7 cellular contexts compared by ENCODE assay signal in genomic region chr9:127154390-127155191, GRCh38. TPM values are rescaled to one million over a fixed set of nuclear protein-coding genes. Genes with fewer than 3 reads are reported as not detected.
DNase-seq lines count a peak whose midpoint lies in the region; ATAC-seq and TF ChIP-seq lines count a peak whose summit lies in the region.

No MANE protein-coding gene starts in this region.

- H2AFZ ChIP-seq in MM.1S (ENCODE audit: low read length) (no peak overlapping the region), smooth muscle cell (ENCODE audit: low read depth) (no peak overlapping the region)

- no peak for TF ChIP-seq POLR2A in prostate gland (IDR thresholded peaks at IDR 0.05)

- H3K4me3 ChIP-seq in MM.1S (ENCODE audit: low read length) (0 out of 2 replicates have a peak overlapping the region, but pooled peaks have one; percentile 9), endocrine pancreas (ENCODE audit: control insufficient read depth, insufficient read depth, low read length) (peak overlapping the region; percentile 3), prostate gland (no peak overlapping the region), smooth muscle cell (no peak overlapping the region)

- H4K20me1 ChIP-seq in MM.1S (ENCODE audit: insufficient read depth, low read length) (no peaks in the 10 kb centered on the region), smooth muscle cell (ENCODE audit: low read depth) (no peaks in the 10 kb centered on the region)

- intact Hi-C loops in prostate gland (cut with DNase I) = no loop called here

- 29% methylated on average over 13 of the region's 13 CpGs for WGBS in prostate gland
- 83% methylated on average over 13 of the region's 13 CpGs for WGBS in smooth muscle cell (ENCODE audit: low lambda C conversion rate)

- H3K4me2 ChIP-seq in MM.1S (ENCODE audit: low read depth, low read length) (peak overlapping the region; percentile 62; the same call in 1 of the 2 replicates), smooth muscle cell (no peak overlapping the region)

- ATAC-seq in GM18511 (IDR thresholded peaks at IDR 0.05; ENCODE audit: unreplicated experiment) (peak; percentile 71), HG03097 (IDR thresholded peaks at IDR 0.05; ENCODE audit: low FRiP score, unreplicated experiment) (no peak)

- H3K36me3 ChIP-seq in MM.1S (replicated peaks; ENCODE audit: insufficient read depth, low read length) (no peaks in the 10 kb centered on the region), endocrine pancreas (ENCODE audit: control insufficient read depth, insufficient read depth, low read length) (no peaks in the 10 kb centered on the region), prostate gland (no peaks in the 10 kb centered on the region), smooth muscle cell (ENCODE audit: low read depth) (no peaks in the 10 kb centered on the region)

- no peak for TF ChIP-seq CTCF in MM.1S (IDR thresholded peaks at IDR 0.05; ENCODE audit: low read length)
- TF ChIP-seq CTCF in prostate gland (IDR thresholded peaks at IDR 0.05) = no peak
- no peak for TF ChIP-seq CTCF in smooth muscle cell (IDR thresholded peaks at IDR 0.05; ENCODE audit: borderline replicate concordance, insufficient read depth, poor library complexity, severe bottlenecking)

- no peaks in the 10 kb centered on the region for H3K9me2 ChIP-seq in MM.1S (replicated peaks; ENCODE audit: insufficient read depth, low read length)

- H3K79me2 ChIP-seq in MM.1S (ENCODE audit: low read length) (no peaks in the 10 kb centered on the region), smooth muscle cell (ENCODE audit: low read depth) (no peaks in the 10 kb centered on the region)

- no peaks in the 10 kb centered on the region for H3K9me3 ChIP-seq in MM.1S (replicated peaks; ENCODE audit: insufficient read depth, low read length)
- no peaks in the 10 kb centered on the region for H3K9me3 ChIP-seq in endocrine pancreas (ENCODE audit: control insufficient read depth, low read length)
- no peaks in the 10 kb centered on the region for H3K9me3 ChIP-seq in prostate gland
- no peaks in the 10 kb centered on the region for H3K9me3 ChIP-seq in smooth muscle cell (replicated peaks; ENCODE audit: low read depth)

- H3K27ac ChIP-seq in MM.1S (ENCODE audit: low read length) (peak overlapping the region; percentile 69; the same call in 1 of the 2 replicates), prostate gland (peak overlapping the region; percentile 18 to 43), smooth muscle cell (ENCODE audit: low read depth) (no peak overlapping the region)

- H3K27me3 ChIP-seq in MM.1S (replicated peaks; ENCODE audit: insufficient read depth, low read length) (no peaks in the 10 kb centered on the region), endocrine pancreas (ENCODE audit: control insufficient read depth, insufficient read depth, low read length) (no peaks in the 10 kb centered on the region), prostate gland (replicated peaks; ENCODE audit: insufficient read depth) (no peaks in the 10 kb centered on the region), smooth muscle cell (ENCODE audit: low read depth) (no peaks in the 10 kb centered on the region)

- H3F3A ChIP-seq in MM.1S (ENCODE audit: insufficient read depth, low read length) (peaks cover 15% of the 10 kb centered on the region), smooth muscle cell (ENCODE audit: low read depth) (no peaks in the 10 kb centered on the region)

- peaks cover 21% of the 10 kb centered on the region for H3K4me1 ChIP-seq in MM.1S (ENCODE audit: low read length)
- H3K4me1 ChIP-seq in endocrine pancreas (ENCODE audit: control insufficient read depth, insufficient read depth, low read length) = no peaks in the 10 kb centered on the region
- H3K4me1 ChIP-seq in prostate gland (replicated peaks) = no peaks in the 10 kb centered on the region
- H3K4me1 ChIP-seq in smooth muscle cell (ENCODE audit: low read depth) = peaks cover 9% of the 10 kb centered on the region

- DNase-seq in MM.1S = peak; percentile 42
- DNase-seq in prostate gland (ENCODE audit: low spot score) = no peak
- no peak for DNase-seq in smooth muscle cell (lab: John Stamatoyannopoulos, UW; ENCODE audit: unreplicated experiment)
- DNase-seq in activated naive CD4-positive, alpha-beta T cell (lab: John Stamatoyannopoulos, UW) = no peak

- peak overlapping the region; percentile 19; the same call in 1 of the 2 replicates for H3K9ac ChIP-seq in MM.1S (ENCODE audit: low read length)
- H3K9ac ChIP-seq in endocrine pancreas (ENCODE audit: control insufficient read depth, insufficient read depth, low read length) = peak overlapping the region; percentile 10
- no peak overlapping the region for H3K9ac ChIP-seq in smooth muscle cell (ENCODE audit: low read depth)

RNA-seq across cellular contexts. Expression of gene ANGPTL2, which starts 32.2 kb away (rescaled TPM):
- total RNA-seq in prostate gland (10 to 100 TPM; 17.3 to 43.2 TPM), smooth muscle cell (13.3 and 16.1 TPM in 2 replicates)
- polyA plus RNA-seq in smooth muscle cell = 18.7 and 20.2 TPM in 2 replicates

Comparison
In these comparisons a context has a peak if more than half of its experiments do, and no peak if none do; other contexts are left out.
1. H3K4me3 ChIP-seq: peak in MM.1S (single experiment) and endocrine pancreas (single experiment); none in prostate gland (0 of 2) and smooth muscle cell (single experiment).